ENCODE assay signal across 25 cellular contexts in genomic region chr12:26761775-26762174, GRCh38.
"Had no signal": no experiment of that assay in that cellular context is flagged by ENCODE, and none has a peak within 500 bp of the region (broad histone marks: within the 10 kb centered on the region; RNA-seq: fewer than 3 reads in every experiment).

No MANE protein-coding gene starts in this region.

- H3K36me3 ChIP-seq: colonic mucosa, esophagus squamous epithelium, gastrocnemius medialis, left lung, lower lobe of right lung had no signal

- H3K4me3 Mint-ChIP-seq: dendritic cell treated with granulocyte-macrophage colony-stimulating factor and Interleukin-4, amounts not matched to agents 40 ng/mL and 50 ng/mL, for 4 days; effector memory CD8-positive, alpha-beta T cell; endodermal cell had no signal

- ATAC-seq: effector memory CD8-positive, alpha-beta T cell; esophagus mucosa; gastrocnemius medialis; heart right ventricle; left cardiac atrium; left lung; left ventricle myocardium superior; lower lobe of right lung had no signal

- H3K27me3 Mint-ChIP-seq: dendritic cell treated with granulocyte-macrophage colony-stimulating factor and Interleukin-4, amounts not matched to agents 40 ng/mL and 50 ng/mL, for 4 days; effector memory CD8-positive, alpha-beta T cell had no signal

- H3K4me1 Mint-ChIP-seq: endodermal cell had no signal

- H3K4me3 ChIP-seq: colonic mucosa, esophagus squamous epithelium, gastrocnemius medialis, heart right ventricle, left lung, lower lobe of right lung had no signal

- FAIRE-seq: endometrium, islet of Langerhans had no signal

- H3K27me3 ChIP-seq: colonic mucosa, esophagus squamous epithelium, gastrocnemius medialis, heart right ventricle, left lung had no signal

- H3K27ac Mint-ChIP-seq: dendritic cell treated with granulocyte-macrophage colony-stimulating factor and Interleukin-4, amounts not matched to agents 40 ng/mL and 50 ng/mL, for 4 days; effector memory CD8-positive, alpha-beta T cell; endodermal cell had no signal

- H3K4me1 ChIP-seq: colonic mucosa, esophagus squamous epithelium, left lung, lower lobe of right lung had no signal

- H3K27ac ChIP-seq: colonic mucosa, epithelial cell of prostate, esophagus squamous epithelium, gastrocnemius medialis, heart right ventricle, left lung, lower lobe of right lung had no signal

- H3K9me3 ChIP-seq: colonic mucosa, gastrocnemius medialis had no signal

- DNase-seq: colonic mucosa; cortex of kidney; effector CD8-positive, alpha-beta T cell; effector memory CD8-positive, alpha-beta T cell; endodermal cell; erythroblast; esophagus squamous epithelium; foreskin fibroblast; foreskin melanocyte; gastrocnemius medialis; glutamatergic neuron; head of caudate nucleus; heart right ventricle; hippocampal formation; left cardiac atrium; left lung; left ventricle myocardium superior; lower lobe of right lung; mesendoderm; midbrain had no signal
